22 cellular contexts compared by ENCODE assay signal in genomic region chr12:111203969-111204368, GRCh38.
"Had no signal": no experiment of that assay in that cellular context is flagged by ENCODE, and none has a peak within 500 bp of the region (broad histone marks: within the 10 kb centered on the region; RNA-seq: fewer than 3 reads in every experiment).

No MANE protein-coding gene starts in this region.

- H3K4me1 ChIP-seq: pancreas, prostate gland, suprapubic skin, tibial artery, upper lobe of right lung had no signal

- H3K27me3 ChIP-seq: pancreas had no signal

- H3K9me3 ChIP-seq: mucosa of descending colon, pancreas, prostate gland, suprapubic skin, thoracic aorta, tibial artery, upper lobe of right lung had no signal

- H3K27ac ChIP-seq: pancreas, prostate gland, skin epidermis, suprapubic skin, thoracic aorta, tibial artery, upper lobe of right lung had no signal

- H3K4me3 ChIP-seq: lung, mucosa of descending colon, pancreas, prostate gland, skin epidermis, suprapubic skin, thoracic aorta, tibial artery, upper lobe of right lung had no signal

- ATAC-seq: mucosa of descending colon; natural killer cell treated with Interleukin-12 subunit alpha and Interleukin-12 subunit beta and Interleukin-15 and Interleukin-18, amount 100 ng/mL, for 72 hours; pancreas; sciatic nerve; stimulated activated effector memory CD8-positive, alpha-beta T cell treated with anti-CD3 and anti-CD28 coated beads, Interleukin-12 subunit alpha, Interleukin-12 subunit beta, amount 100 ng/mL, for 72 hours had no signal

- H3K36me3 ChIP-seq: pancreas, prostate gland, suprapubic skin, thoracic aorta, tibial artery, upper lobe of right lung had no signal

- DNase-seq: head of caudate nucleus; hypothalamus; immature natural killer cell; kidney; midbrain; mucosa of descending colon; naive thymus-derived CD4-positive, alpha-beta T cell; nucleus accumbens; pancreas; retina; stimulated activated CD4-positive, alpha-beta T cell treated with anti-CD3 and anti-CD28 coated beads, Interleukin-4, amount 100 ng/mL, for 24 hours; stimulated activated naive CD4-positive, alpha-beta T cell; tibial artery; upper lobe of right lung had no signal
